Comparison of ENCODE assay signal across 19 cellular contexts in the genomic region with DNA sequence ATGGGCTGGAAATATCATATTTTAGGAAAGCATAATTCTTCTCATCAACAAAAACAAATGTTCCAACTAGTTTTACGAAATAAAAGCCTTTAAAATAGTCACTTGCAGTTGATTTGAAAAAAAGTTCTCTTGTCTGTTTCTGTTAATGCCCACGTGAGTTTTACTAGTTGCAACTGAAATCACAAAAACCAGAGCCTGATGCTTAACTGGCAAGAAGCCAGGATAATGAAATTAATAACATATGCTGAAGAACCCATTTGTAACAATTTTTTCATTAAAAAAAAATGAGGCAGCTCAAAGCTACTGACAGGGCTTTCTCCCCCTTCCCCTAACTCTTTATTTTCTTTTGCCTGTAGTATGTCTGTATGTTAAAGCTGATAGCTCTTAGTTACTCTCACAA.
DNase-seq lines count a peak whose midpoint lies in the region; ATAC-seq and TF ChIP-seq lines count a peak whose summit lies in the region.
"Had no signal": no experiment of that assay in that cellular context is flagged by ENCODE, and none has a peak within 500 bp of the region (broad histone marks: within the 10 kb centered on the region; RNA-seq: fewer than 3 reads in every experiment).

No MANE protein-coding gene starts in this region.

- H2AFZ ChIP-seq in GM23248 (no peak overlapping the region), neural progenitor cell (replicated peaks) (peak overlapping the region; percentile 40)

- H3K4me2 ChIP-seq in GM23248 (ENCODE audit: unreplicated experiment) (no peak overlapping the region), neural progenitor cell (no peak overlapping the region)

- H3K36me3 Mint-ChIP-seq in WTC11 (no peaks in the 10 kb centered on the region), neural progenitor cell (no peaks in the 10 kb centered on the region)

- H3K36me3 ChIP-seq in GM23248 (ENCODE audit: low read depth) (no peaks in the 10 kb centered on the region), neural progenitor cell (no peaks in the 10 kb centered on the region), HAP-1 (replicated peaks) (no peaks in the 10 kb centered on the region)
- H3K36me3 ChIP-seq: MG63 had no signal

- H3K9me3 ChIP-seq in GM23248 (ENCODE audit: low read depth) (no peaks in the 10 kb centered on the region), neural progenitor cell (ENCODE audit: low read depth) (no peaks in the 10 kb centered on the region), HAP-1 (no peaks in the 10 kb centered on the region)
- H3K9me3 ChIP-seq: MG63 had no signal

- WGBS in GM23248 (ENCODE audit: low coverage in 1 of 2, low lambda C conversion rate in 2 of 2, missing lambda C conversion rate in 2 of 2), 2 experiments = 7 to 19% methylated on average over 2 of the region's 2 CpGs

- TF ChIP-seq CTCF in WTC11 (IDR thresholded peaks at IDR 0.05) = no peak
- TF ChIP-seq CTCF in neural progenitor cell (IDR thresholded peaks at IDR 0.05) = no peak
- no peak for TF ChIP-seq CTCF in coronary artery (IDR thresholded peaks at IDR 0.05)

- no peak for ATAC-seq in WTC11

- no peaks in the 10 kb centered on the region for H3K9me2 ChIP-seq in GM23248 (ENCODE audit: insufficient read depth)

- no peak overlapping the region for H3K27ac ChIP-seq in GM23248
- H3K27ac ChIP-seq in neural progenitor cell = no peak overlapping the region
- H3K27ac ChIP-seq in coronary artery = no peak overlapping the region
- H3K27ac ChIP-seq: RWPE1 had no signal

- H3K4me1 ChIP-seq in GM23248 (ENCODE audit: insufficient read depth) (no peaks in the 10 kb centered on the region), neural progenitor cell (no peaks in the 10 kb centered on the region), HAP-1 (no peaks in the 10 kb centered on the region)

- DNase-seq in GM23248 (peak; percentile 9), WTC11 (ENCODE audit: low spot score) (no peak), fibroblast of peridontal ligament (ENCODE audit: extremely low read depth) (peak; percentile 35), neural progenitor cell (ENCODE audit: low spot score) (no peak), NCI-H774 (lab: John Stamatoyannopoulos, UW) (no peak), coronary artery (ENCODE audit: low spot score) (no peak), SW 1271 (lab: John Stamatoyannopoulos, UW) (no peak), HAP-1 (ENCODE audit: low spot score in 2 of 2) (no peak)
- DNase-seq: EL, GF-D8, MG63, NCI-H1417 treated with DMSO at 0.1 percent for 48 hours, NCI-H187, NCI-H2107, NCI-H2227 treated with DMSO at 0.1 percent for 48 hours, NCI-H510A, SIG-M5 had no signal

- POLR2A ChIA-PET in WTC11 (lab: Charles Lee) = no interaction called here

- H3K9ac ChIP-seq in GM23248 = no peak overlapping the region
- H3K9ac ChIP-seq in neural progenitor cell = no peak overlapping the region

- in situ Hi-C loops in GM23248 (cut with MboI) = no loop called here
- in situ Hi-C loops in HAP-1 (cut with MboI; ENCODE audit: low sequenced_read_pairs) = no loop called here

- H3K79me2 ChIP-seq in GM23248 (ENCODE audit: insufficient read depth) (no peaks in the 10 kb centered on the region), neural progenitor cell (ENCODE audit: low read depth) (no peaks in the 10 kb centered on the region)

- H3K4me3 ChIP-seq in GM23248 (no peak overlapping the region), neural progenitor cell (no peak overlapping the region), coronary artery (no peak overlapping the region), HAP-1 (no peak overlapping the region)
- H3K4me3 ChIP-seq: MG63 had no signal

- H3K4me3 Mint-ChIP-seq in WTC11 (no peak overlapping the region), neural progenitor cell (no peak overlapping the region)
- H3K4me3 Mint-ChIP-seq: B cell had no signal

- H3F3A ChIP-seq in GM23248 (ENCODE audit: insufficient read depth) = no peaks in the 10 kb centered on the region
- no peaks in the 10 kb centered on the region for H3F3A ChIP-seq in neural progenitor cell (ENCODE audit: low read depth)

- H3K9me3 Mint-ChIP-seq in WTC11 (no peaks in the 10 kb centered on the region), neural progenitor cell (no peaks in the 10 kb centered on the region)

- H3K4me1 Mint-ChIP-seq in WTC11 = peaks cover 5% of the 10 kb centered on the region
- peaks cover 2% of the 10 kb centered on the region for H3K4me1 Mint-ChIP-seq in neural progenitor cell
- H3K4me1 Mint-ChIP-seq: B cell had no signal

- H4K20me1 ChIP-seq in GM23248 (ENCODE audit: insufficient read depth) (no peaks in the 10 kb centered on the region), neural progenitor cell (ENCODE audit: low read depth) (no peaks in the 10 kb centered on the region)

- H3K27me3 ChIP-seq in GM23248 (replicated peaks; ENCODE audit: insufficient read depth) (no peaks in the 10 kb centered on the region), neural progenitor cell (no peaks in the 10 kb centered on the region), HAP-1 (ENCODE audit: low read depth) (peaks cover 4% of the 10 kb centered on the region)
- H3K27me3 ChIP-seq: MG63 had no signal

- H3K27ac Mint-ChIP-seq in WTC11 = peak overlapping the region; percentile 53; the same call in 1 of the 2 replicates
- no peak overlapping the region for H3K27ac Mint-ChIP-seq in neural progenitor cell
- H3K27ac Mint-ChIP-seq: B cell had no signal

- CTCF ChIA-PET in WTC11 (lab: Charles Lee) = no interaction called here

- no peaks in the 10 kb centered on the region for H3K27me3 Mint-ChIP-seq in WTC11 (ENCODE audit: low read depth)
- H3K27me3 Mint-ChIP-seq in neural progenitor cell (ENCODE audit: insufficient read depth, low read depth) = peaks cover 2% of the 10 kb centered on the region

TF ChIP-seq in WTC11, 78 proteins besides CTCF, POLR2A, EP300 and RAD21:
- no peak for TF ChIP-seq FOXJ3 (CRISPR knock-in tag; IDR thresholded peaks at IDR 0.05; ENCODE audit: borderline replicate concordance)
- TF ChIP-seq, protein P1, sequence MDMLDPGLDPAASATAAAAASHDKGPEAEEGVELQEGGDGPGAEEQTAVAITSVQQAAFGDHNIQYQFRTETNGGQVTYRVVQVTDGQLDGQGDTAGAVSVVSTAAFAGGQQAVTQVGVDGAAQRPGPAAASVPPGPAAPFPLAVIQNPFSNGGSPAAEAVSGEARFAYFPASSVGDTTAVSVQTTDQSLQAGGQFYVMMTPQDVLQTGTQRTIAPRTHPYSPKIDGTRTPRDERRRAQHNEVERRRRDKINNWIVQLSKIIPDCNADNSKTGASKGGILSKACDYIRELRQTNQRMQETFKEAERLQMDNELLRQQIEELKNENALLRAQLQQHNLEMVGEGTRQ (CRISPR knock-in tag; IDR thresholded peaks at IDR 0.05) = no peak
- no peak for TF ChIP-seq TP53 (CRISPR knock-in tag; IDR thresholded peaks at IDR 0.05)
TF ChIP-seq in WTC11: peak in this region for 0.

Comparison
In these comparisons a context has a peak if more than half of its experiments do, and no peak if none do; other contexts are left out.
1. DNase-seq: peak in GM23248 (single experiment) and fibroblast of peridontal ligament (single experiment); none in WTC11 (single experiment), neural progenitor cell (single experiment), NCI-H774 (single experiment), coronary artery (single experiment), SW 1271 (0 of 2) and HAP-1 (0 of 2).